Comparison of ENCODE assay signal across 8 cellular contexts in genomic region chr13:30673669-30674521, GRCh38. TPM values are rescaled to one million over a fixed set of nuclear protein-coding genes. Genes with fewer than 3 reads are reported as not detected.
A peak's percentile ranks its signal among the peaks of the same experiment; 100 is the strongest.
DNase-seq lines count a peak whose midpoint lies in the region; ATAC-seq, FAIRE-seq and TF ChIP-seq lines count a peak whose summit lies in the region.

No MANE protein-coding gene starts in this region.

- peak overlapping the region; percentile 71 for H3K4me3 ChIP-seq in psoas muscle

- TF ChIP-seq CTCF in GM12873 (IDR thresholded peaks at IDR 0.05; ENCODE audit: insufficient read depth, low read depth, low read length, missing control alignments), result peak; percentile 73
- peak; percentile 79 for TF ChIP-seq CTCF in psoas muscle (IDR thresholded peaks at IDR 0.05)

- no peaks in the 10 kb centered on the region for H3K27me3 ChIP-seq in psoas muscle (ENCODE audit: insufficient read depth in 3 of 3, low read length in 2 of 3)

- ATAC-seq in HG02763 (IDR thresholded peaks at IDR 0.05; ENCODE audit: unreplicated experiment) (peak; percentile 88), left ventricle myocardium superior (peak; percentile 96), psoas muscle (peak; percentile 90 to 98 (median 97))

- no peaks in the 10 kb centered on the region for H3K9me3 ChIP-seq in psoas muscle

- WGBS in psoas muscle, 3 donors, result 0 to 1% (median 0%) methylated on average over 65 to 72 of the region's 72 CpGs

- H3K36me3 ChIP-seq in psoas muscle (ENCODE audit: insufficient read depth in 1 of 2, low read depth in 1 of 2), result no peaks in the 10 kb centered on the region

- intact Hi-C loops in left ventricle myocardium superior (cut with micrococcal nuclease) (loop anchor here (10.0 kb wide), 1 partner anchor 191 kb away; no protein-coding TSS in a partner anchor), psoas muscle (cut with DNase I) (loop anchor here (2.0 to 10.0 kb wide), 4 partner anchors 57 to 371 kb away; partner anchors contain the start of gene USPL1 (in 1 of the 2))

- DNase-seq in NCI-H1417 treated with DMSO at 0.1 percent for 48 hours (lab: John Stamatoyannopoulos, UW) (peak; percentile 71), T-helper 1 cell (peak; percentile 70 to 93 (median 79)), amniotic epithelial cell (ENCODE audit: low read depth) (peak; percentile 62), left ventricle myocardium superior (peak; percentile 92), psoas muscle (peak; percentile 92 to 95), urothelium cell line (ENCODE audit: low spot score) (peak; percentile 92)

- no peaks in the 10 kb centered on the region for H3K4me1 ChIP-seq in psoas muscle

- FAIRE-seq in urothelium cell line (lab: Jason Lieb, UNC), result no peak

- H3K27ac ChIP-seq in psoas muscle, result peak overlapping the region; percentile 80

RNA-seq across cellular contexts. Expression of gene USPL1, which starts 56.2 kb away (rescaled TPM):
- total RNA-seq in left ventricle myocardium superior, result 10.5 TPM
- total RNA-seq in psoas muscle, result 10 to 100 TPM; 11.2 to 18.4 (median 13.1) TPM
- 10 to 100 TPM in 2 of 3 donors, 1 to 10 TPM in 1; 6.6 to 17.3 (median 11.1) TPM for polyA plus RNA-seq in psoas muscle

Comparison
In these comparisons a context has a peak if more than half of its experiments do, and no peak if none do; other contexts are left out.
1. Peak in every context shown above with its lines: DNase-seq, ATAC-seq, H3K4me3 ChIP-seq and H3K27ac ChIP-seq.